Comparison of ENCODE assay signal across 21 cellular contexts in genomic region chr16:897200-897543, GRCh38.
"Had no signal": no experiment of that assay in that cellular context is flagged by ENCODE, and none has a peak within 500 bp of the region (broad histone marks: within the 10 kb centered on the region; RNA-seq: fewer than 3 reads in every experiment).

No MANE protein-coding gene starts in this region.

- H3K9me3 Mint-ChIP-seq: activated B cell treated with CpG ODN at 0.5 μM for 24 hours; activated naive CD4-positive, alpha-beta T cell treated with anti-CD3 and anti-CD28 coated beads, Interleukin-2, amount 10 ng/mL, durations not matched to agents 7 days and 5 days; activated naive CD8-positive, alpha-beta T cell treated with anti-CD3 and anti-CD28 coated beads, Interleukin-2, amount 50 U/mL, for 24 hours; activated T-cell treated with anti-CD3 and anti-CD28 coated beads, Interleukin-2, amount 50 U/mL, for 4 hours; dendritic cell treated with granulocyte-macrophage colony-stimulating factor and Interleukin-4, amounts not matched to agents 40 ng/mL and 50 ng/mL, for 4 days; nephron; stimulated activated naive CD8-positive, alpha-beta T cell treated with anti-CD3 and anti-CD28 coated beads, Interleukin-15, Interleukin-2, amounts not matched to agents 100 ng/mL and 50 ng/mL, for 24 hours; T-helper 2 cell treated with Interferon-gamma antibody and Interleukin-4, amounts not matched to agents 5 μg/mL and 100 μg/mL, for 36 hours; type B pancreatic cell had no signal

- H3K36me3 Mint-ChIP-seq: activated naive CD4-positive, alpha-beta T cell treated with anti-CD3 and anti-CD28 coated beads, Interleukin-2, amount 10 ng/mL, durations not matched to agents 7 days and 5 days; type B pancreatic cell had no signal

- H3K27me3 ChIP-seq: left lung, right atrium auricular region, suprapubic skin had no signal

- H3K9me3 ChIP-seq: left lung, right atrium auricular region, suprapubic skin had no signal

- H3K36me3 ChIP-seq: right atrium auricular region had no signal

- H3K4me3 Mint-ChIP-seq: activated B cell treated with CpG ODN at 0.5 μM for 24 hours; activated CD8-positive, alpha-beta T cell treated with anti-CD3 and anti-CD28 coated beads, Interleukin-2, amount 10 ng/mL, durations not matched to agents 7 days and 5 days; activated naive CD4-positive, alpha-beta T cell treated with anti-CD3 and anti-CD28 coated beads, Interleukin-2, amount 10 ng/mL, durations not matched to agents 7 days and 5 days; activated naive CD8-positive, alpha-beta T cell treated with anti-CD3 and anti-CD28 coated beads, Interleukin-2, amount 50 U/mL, for 24 hours; activated T-cell treated with anti-CD3 and anti-CD28 coated beads, Interleukin-2, amount 50 U/mL, for 4 hours; dendritic cell treated with granulocyte-macrophage colony-stimulating factor and Interleukin-4, amounts not matched to agents 40 ng/mL and 50 ng/mL, for 4 days; nephron; stimulated activated naive CD8-positive, alpha-beta T cell treated with anti-CD3 and anti-CD28 coated beads, Interleukin-15, Interleukin-2, amounts not matched to agents 100 ng/mL and 50 ng/mL, for 24 hours; T-helper 2 cell treated with Interferon-gamma antibody and Interleukin-4, amounts not matched to agents 5 μg/mL and 100 μg/mL, for 36 hours; type B pancreatic cell had no signal

- H3K4me3 ChIP-seq: left lung, right atrium auricular region, skin epidermis, suprapubic skin had no signal

- H3K4me1 ChIP-seq: left lung, right atrium auricular region, suprapubic skin had no signal

- DNase-seq: activated B cell treated with CpG ODN at 0.5 μM for 24 hours; activated CD4-positive, alpha-beta T cell treated with anti-CD3 and anti-CD28 coated beads for 4 hours; activated CD8-positive, alpha-beta memory T cell treated with anti-CD3 and anti-CD28 coated beads, Interleukin-2, amount 50 U/mL, for 4 hours; activated CD8-positive, alpha-beta T cell treated with anti-CD3 and anti-CD28 coated beads, Interleukin-2, amount 10 ng/mL, durations not matched to agents 7 days and 5 days; activated effector memory CD4-positive, alpha-beta T cell treated with Interleukin-2 at 50 U/mL for 16 hours; activated naive CD4-positive, alpha-beta T cell treated with anti-CD3 and anti-CD28 coated beads, Interleukin-2, amount 10 ng/mL, durations not matched to agents 7 days and 5 days; activated naive CD8-positive, alpha-beta T cell treated with anti-CD3 and anti-CD28 coated beads, Interleukin-2, amount 50 U/mL, for 24 hours; activated T-cell treated with anti-CD3 and anti-CD28 coated beads, Interleukin-2, amount 50 U/mL, for 4 hours; aorta; effector memory CD4-positive, alpha-beta T cell; mammary epithelial cell had no signal

- H3K27ac Mint-ChIP-seq: activated B cell treated with CpG ODN at 0.5 μM for 24 hours; activated CD8-positive, alpha-beta T cell treated with anti-CD3 and anti-CD28 coated beads, Interleukin-2, amount 10 ng/mL, durations not matched to agents 7 days and 5 days; activated naive CD4-positive, alpha-beta T cell treated with anti-CD3 and anti-CD28 coated beads, Interleukin-2, amount 10 ng/mL, durations not matched to agents 7 days and 5 days; activated naive CD8-positive, alpha-beta T cell treated with anti-CD3 and anti-CD28 coated beads, Interleukin-2, amount 50 U/mL, for 24 hours; dendritic cell treated with granulocyte-macrophage colony-stimulating factor and Interleukin-4, amounts not matched to agents 40 ng/mL and 50 ng/mL, for 4 days; nephron; progenitor cell of endocrine pancreas; stimulated activated naive CD8-positive, alpha-beta T cell treated with anti-CD3 and anti-CD28 coated beads, Interleukin-15, Interleukin-2, amounts not matched to agents 100 ng/mL and 50 ng/mL, for 24 hours; T-helper 2 cell treated with Interferon-gamma antibody and Interleukin-4, amounts not matched to agents 5 μg/mL and 100 μg/mL, for 36 hours; type B pancreatic cell had no signal

- H3K27me3 Mint-ChIP-seq: activated B cell treated with CpG ODN at 0.5 μM for 24 hours; activated naive CD4-positive, alpha-beta T cell treated with anti-CD3 and anti-CD28 coated beads, Interleukin-2, amount 10 ng/mL, durations not matched to agents 7 days and 5 days; activated naive CD8-positive, alpha-beta T cell treated with anti-CD3 and anti-CD28 coated beads, Interleukin-2, amount 50 U/mL, for 24 hours; dendritic cell treated with granulocyte-macrophage colony-stimulating factor and Interleukin-4, amounts not matched to agents 40 ng/mL and 50 ng/mL, for 4 days; progenitor cell of endocrine pancreas; stimulated activated naive CD8-positive, alpha-beta T cell treated with anti-CD3 and anti-CD28 coated beads, Interleukin-15, Interleukin-2, amounts not matched to agents 100 ng/mL and 50 ng/mL, for 24 hours; type B pancreatic cell had no signal

- H3K27ac ChIP-seq: left lung, right atrium auricular region, skin epidermis, suprapubic skin had no signal

- H3K4me1 Mint-ChIP-seq: activated B cell treated with CpG ODN at 0.5 μM for 24 hours; activated naive CD4-positive, alpha-beta T cell treated with anti-CD3 and anti-CD28 coated beads, Interleukin-2, amount 10 ng/mL, durations not matched to agents 7 days and 5 days; activated naive CD8-positive, alpha-beta T cell treated with anti-CD3 and anti-CD28 coated beads, Interleukin-2, amount 50 U/mL, for 24 hours had no signal

- ATAC-seq: activated CD8-positive, alpha-beta T cell treated with anti-CD3 and anti-CD28 coated beads, Interleukin-2, amount 10 ng/mL, durations not matched to agents 7 days and 5 days; activated naive CD8-positive, alpha-beta T cell treated with anti-CD3 and anti-CD28 coated beads, Interleukin-2, amount 50 U/mL, for 24 hours; activated T-cell treated with anti-CD3 and anti-CD28 coated beads, Interleukin-2, amount 50 U/mL, for 4 hours; left lung had no signal
